In the genomic region with DNA sequence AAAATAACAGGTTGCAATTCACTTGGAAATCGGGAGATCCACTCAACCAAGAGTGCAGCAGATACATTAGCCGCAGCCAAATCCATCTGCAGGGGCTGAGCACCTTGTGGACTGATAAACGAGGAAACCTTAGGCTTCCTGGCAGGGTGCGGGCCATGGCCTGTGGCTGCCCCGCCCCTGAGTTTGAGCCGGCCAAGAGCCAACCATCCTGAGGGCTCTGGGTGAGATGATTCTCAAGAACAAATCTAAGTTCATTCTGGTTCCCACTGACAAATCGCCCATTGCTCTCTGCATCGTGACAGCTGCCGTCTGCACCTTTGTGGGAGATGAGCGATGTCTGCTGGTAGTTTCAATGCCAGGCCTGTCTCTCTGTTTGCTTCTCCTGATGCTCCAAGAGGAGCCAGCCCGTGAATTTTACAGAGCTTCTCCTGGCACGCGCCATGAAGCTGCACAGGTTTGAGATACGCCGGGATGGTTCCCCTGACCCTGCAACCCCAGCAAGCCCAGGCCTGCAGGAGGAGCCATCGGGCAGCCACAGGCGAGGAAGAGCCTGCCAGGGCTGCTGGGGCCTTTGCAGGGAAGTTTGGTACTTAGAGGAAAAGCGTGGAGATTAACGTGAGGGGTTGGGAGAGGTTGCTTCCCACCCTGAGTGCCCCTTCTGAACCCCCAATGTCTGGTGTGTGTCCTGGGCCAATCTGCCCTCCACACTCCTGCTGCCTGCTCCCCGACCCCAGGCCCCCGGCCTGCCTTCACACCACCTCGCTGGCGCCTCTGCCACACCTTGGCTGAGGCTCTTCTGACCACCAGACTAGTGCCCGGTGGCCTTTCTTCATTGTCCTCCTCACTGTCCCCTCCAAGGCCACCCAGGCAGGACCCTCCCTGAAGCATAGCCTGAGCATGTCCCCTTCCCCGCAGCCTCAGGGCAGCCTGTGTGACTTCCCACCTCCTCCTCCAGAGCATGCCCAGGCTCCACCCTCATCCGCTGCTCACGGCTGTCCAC, we compare ENCODE assay signal across 1 cellular context.
TF ChIP-seq lines count a peak whose summit lies in the region.

No MANE protein-coding gene starts in this region.

TF ChIP-seq in HCT116, 20 proteins besides CTCF, POLR2A, EP300 and RAD21:
- TF ChIP-seq, protein P1, sequence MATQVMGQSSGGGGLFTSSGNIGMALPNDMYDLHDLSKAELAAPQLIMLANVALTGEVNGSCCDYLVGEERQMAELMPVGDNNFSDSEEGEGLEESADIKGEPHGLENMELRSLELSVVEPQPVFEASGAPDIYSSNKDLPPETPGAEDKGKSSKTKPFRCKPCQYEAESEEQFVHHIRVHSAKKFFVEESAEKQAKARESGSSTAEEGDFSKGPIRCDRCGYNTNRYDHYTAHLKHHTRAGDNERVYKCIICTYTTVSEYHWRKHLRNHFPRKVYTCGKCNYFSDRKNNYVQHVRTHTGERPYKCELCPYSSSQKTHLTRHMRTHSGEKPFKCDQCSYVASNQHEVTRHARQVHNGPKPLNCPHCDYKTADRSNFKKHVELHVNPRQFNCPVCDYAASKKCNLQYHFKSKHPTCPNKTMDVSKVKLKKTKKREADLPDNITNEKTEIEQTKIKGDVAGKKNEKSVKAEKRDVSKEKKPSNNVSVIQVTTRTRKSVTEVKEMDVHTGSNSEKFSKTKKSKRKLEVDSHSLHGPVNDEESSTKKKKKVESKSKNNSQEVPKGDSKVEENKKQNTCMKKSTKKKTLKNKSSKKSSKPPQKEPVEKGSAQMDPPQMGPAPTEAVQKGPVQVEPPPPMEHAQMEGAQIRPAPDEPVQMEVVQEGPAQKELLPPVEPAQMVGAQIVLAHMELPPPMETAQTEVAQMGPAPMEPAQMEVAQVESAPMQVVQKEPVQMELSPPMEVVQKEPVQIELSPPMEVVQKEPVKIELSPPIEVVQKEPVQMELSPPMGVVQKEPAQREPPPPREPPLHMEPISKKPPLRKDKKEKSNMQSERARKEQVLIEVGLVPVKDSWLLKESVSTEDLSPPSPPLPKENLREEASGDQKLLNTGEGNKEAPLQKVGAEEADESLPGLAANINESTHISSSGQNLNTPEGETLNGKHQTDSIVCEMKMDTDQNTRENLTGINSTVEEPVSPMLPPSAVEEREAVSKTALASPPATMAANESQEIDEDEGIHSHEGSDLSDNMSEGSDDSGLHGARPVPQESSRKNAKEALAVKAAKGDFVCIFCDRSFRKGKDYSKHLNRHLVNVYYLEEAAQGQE (IDR thresholded peaks at IDR 0.05; ENCODE audit: low read depth): no peak
- TF ChIP-seq MAX (IDR thresholded peaks at IDR 0.05): no peak
